In the genomic region with DNA sequence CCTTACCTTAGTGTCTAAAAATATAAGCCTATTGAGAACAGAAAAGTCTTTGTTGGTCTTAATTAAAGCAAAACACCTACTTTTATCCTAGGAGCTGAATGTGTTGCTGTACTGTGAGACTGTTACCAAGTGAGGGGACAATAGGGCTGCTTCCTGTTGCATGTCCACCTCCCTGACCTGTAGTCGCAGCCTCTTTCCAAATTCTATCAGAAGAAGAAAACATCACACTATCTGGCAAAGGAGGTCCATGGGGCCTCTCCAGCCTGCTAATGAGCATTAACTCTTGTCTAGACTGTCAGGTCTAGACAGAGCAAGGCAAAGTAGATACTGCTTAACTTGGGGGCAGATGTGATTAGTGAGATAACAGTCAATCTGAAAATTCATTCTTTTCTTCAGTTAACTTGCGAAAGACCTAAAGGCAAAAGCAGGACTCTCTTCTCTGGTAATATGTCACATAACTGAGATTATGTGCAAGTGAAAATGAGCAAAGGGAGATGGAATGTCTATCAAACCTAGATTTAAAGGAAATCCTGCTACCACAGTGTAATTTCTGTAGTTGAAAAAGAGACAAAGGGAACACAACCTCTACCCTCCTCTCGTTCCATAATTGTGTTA, we compare ENCODE assay signal across 21 cellular contexts.
DNase-seq lines count a peak whose midpoint lies in the region; ATAC-seq and TF ChIP-seq lines count a peak whose summit lies in the region.
"Had no signal": no experiment of that assay in that cellular context is flagged by ENCODE, and none has a peak within 500 bp of the region (broad histone marks: within the 10 kb centered on the region; RNA-seq: fewer than 3 reads in every experiment).

No MANE protein-coding gene starts in this region.

- DNase-seq in NCI-H748 (lab: John Stamatoyannopoulos, UW; ENCODE audit: unreplicated experiment) (peak; percentile 21), NCI-H748 treated with DMSO at 0.1 percent for 48 hours (lab: John Stamatoyannopoulos, UW) (no peak), islet precursor cell (peak; percentile 57), GM19240 (ENCODE audit: insufficient read length, low spot score) (no peak)
- DNase-seq: 8988T; activated CD8-positive, alpha-beta T cell treated with anti-CD3 and anti-CD28 coated beads, Interleukin-2, amount 10 ng/mL, durations not matched to agents 7 days and 5 days; activated T-cell treated with anti-CD3 and anti-CD28 coated beads, Interleukin-2, amount 50 U/mL, for 1 hour; cerebellar nuclear complex; effector memory CD8-positive, alpha-beta T cell; head of caudate nucleus; KG1; left ventricle myocardium superior; NCI-H1930; SW 1271 had no signal

- ATAC-seq in HG02938 (IDR thresholded peaks at IDR 0.05; ENCODE audit: unreplicated experiment) (no peak), HG02798 (IDR thresholded peaks at IDR 0.05; ENCODE audit: poor library complexity, unreplicated experiment) (no peak)
- ATAC-seq: activated CD4-positive, CD25-positive, alpha-beta regulatory T cell treated with anti-CD3 and anti-CD28 coated beads, Interleukin-2, amount 50 U/mL, for 24 hours; activated CD8-positive, alpha-beta T cell treated with anti-CD3 and anti-CD28 coated beads, Interleukin-2, amount 10 ng/mL, durations not matched to agents 7 days and 5 days; effector memory CD8-positive, alpha-beta T cell; left ventricle myocardium superior had no signal

- no peaks in the 10 kb centered on the region for H3K27me3 Mint-ChIP-seq in brain
- H3K27me3 Mint-ChIP-seq: effector memory CD8-positive, alpha-beta T cell had no signal

- H3K36me3 Mint-ChIP-seq in brain, result no peaks in the 10 kb centered on the region

- H3K27ac ChIP-seq in temporal lobe (ENCODE audit: low read depth, low read length), result peak overlapping the region; percentile 20
- H3K27ac ChIP-seq: BLaER1, neutrophil had no signal

- H3K9me3 Mint-ChIP-seq in brain, result peaks cover 0 to 3% (median 0%) of the 10 kb centered on the region in 5 experiments

- peak overlapping the region in 3 of 5 experiments; percentile 16 to 53 (median 29) for H3K27ac Mint-ChIP-seq in brain
- H3K27ac Mint-ChIP-seq: activated CD8-positive, alpha-beta T cell treated with anti-CD3 and anti-CD28 coated beads, Interleukin-2, amount 10 ng/mL, durations not matched to agents 7 days and 5 days; effector memory CD8-positive, alpha-beta T cell had no signal

- no peak for TF ChIP-seq CTCF in brain (conservative IDR thresholded peaks at IDR 0.05)

- H3K4me3 Mint-ChIP-seq in brain, result no peak overlapping the region
- H3K4me3 Mint-ChIP-seq: activated CD8-positive, alpha-beta T cell treated with anti-CD3 and anti-CD28 coated beads, Interleukin-2, amount 10 ng/mL, durations not matched to agents 7 days and 5 days; effector memory CD8-positive, alpha-beta T cell had no signal

- H3K4me1 Mint-ChIP-seq in brain, result peaks cover 41% of the 10 kb centered on the region

Comparison
In these comparisons a context has a peak if more than half of its experiments do, and no peak if none do; other contexts are left out.
1. DNase-seq: peak in NCI-H748 (single experiment) and islet precursor cell (single experiment); none in NCI-H748 treated with DMSO at 0.1 percent for 48 hours (single experiment) and GM19240 (single experiment).